ENCODE assay signal across 19 cellular contexts in the genomic region with DNA sequence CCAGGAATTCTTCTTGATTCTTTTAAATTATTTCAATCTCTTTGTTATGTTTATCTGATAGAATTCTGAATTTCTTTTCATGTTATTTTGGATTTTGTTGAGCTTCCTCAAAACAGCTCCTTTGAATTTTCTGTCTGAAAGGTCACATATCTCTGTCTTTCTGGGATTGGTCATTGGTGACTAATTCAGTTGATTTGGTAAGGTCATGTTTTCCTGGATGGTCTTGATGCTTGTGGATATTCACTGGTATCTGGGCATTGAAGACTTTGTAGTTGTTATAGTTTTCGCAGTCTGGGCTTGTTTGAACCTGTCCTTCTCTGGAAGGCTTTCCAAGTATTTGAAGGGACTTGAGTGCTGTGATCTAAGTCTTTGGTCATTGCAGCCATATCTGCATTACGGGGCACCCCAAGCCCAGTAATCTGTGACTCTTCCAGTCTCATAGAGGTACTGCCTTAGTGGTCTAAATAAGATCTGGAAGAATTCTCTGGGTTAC. TPM values are rescaled to one million over a fixed set of nuclear protein-coding genes. Genes with fewer than 3 reads are reported as not detected.
DNase-seq lines count a peak whose midpoint lies in the region; ATAC-seq and TF ChIP-seq lines count a peak whose summit lies in the region.
"Had no signal": no experiment of that assay in that cellular context is flagged by ENCODE, and none has a peak within 500 bp of the region (broad histone marks: within the 10 kb centered on the region; RNA-seq: fewer than 3 reads in every experiment).

No MANE protein-coding gene starts in this region.

- DNase-seq in HFFc6: peak; percentile 8
- no peak for DNase-seq in RWPE2 (ENCODE audit: low spot score)
- DNase-seq in epithelial cell of prostate (ENCODE audit: low read depth, low spot score): no peak
- DNase-seq in kidney tubule cell (ENCODE audit: low spot score): peak; percentile 32
- no peak for DNase-seq in dorsolateral prefrontal cortex
- DNase-seq in pons (ENCODE audit: low spot score): no peak
- no peak for DNase-seq in retina
- DNase-seq: BE2C; CD4-positive, alpha-beta memory T cell; COR-L47; DMS153; DMS79 treated with DMSO at 0.1 percent for 48 hours; EL; GDM1 had no signal

- H3K4me1 Mint-ChIP-seq in HFFc6 (ENCODE audit: low read depth): peaks cover 6% of the 10 kb centered on the region
- H3K4me1 Mint-ChIP-seq: CD4-positive, alpha-beta memory T cell had no signal

- no peaks in the 10 kb centered on the region for H3K36me3 ChIP-seq in RWPE2 (ENCODE audit: low read depth)
- H3K36me3 ChIP-seq: BE2C had no signal

- peaks cover 9% of the 10 kb centered on the region for H3K4me1 ChIP-seq in RWPE2 (ENCODE audit: insufficient read depth, poor library complexity, severe bottlenecking)
- H3K4me1 ChIP-seq: A549, BE2C had no signal

- H3K27me3 Mint-ChIP-seq in HFFc6 (ENCODE audit: insufficient read depth): peaks cover 2% of the 10 kb centered on the region

- no peaks in the 10 kb centered on the region for H3K27me3 ChIP-seq in RWPE2 (ENCODE audit: insufficient read depth, poor library complexity, severe bottlenecking)
- peaks cover 0 to 32% (median 7%) of the 10 kb centered on the region in 45 donors for H3K27me3 ChIP-seq in dorsolateral prefrontal cortex
- H3K27me3 ChIP-seq: BE2C had no signal

- ATAC-seq in RWPE2 (ENCODE audit: low read depth): peak; percentile 87
- ATAC-seq in HG02938 (IDR thresholded peaks at IDR 0.05; ENCODE audit: unreplicated experiment): no peak
- ATAC-seq: A549, HCT116 had no signal

- H3K9me3 ChIP-seq in RWPE2 (ENCODE audit: severe bottlenecking): no peaks in the 10 kb centered on the region
- H3K9me3 ChIP-seq: A549, BE2C had no signal

- no peak overlapping the region for H3K4me3 Mint-ChIP-seq in HFFc6
- H3K4me3 Mint-ChIP-seq: CD4-positive, alpha-beta memory T cell had no signal

- no peak overlapping the region for H3K27ac Mint-ChIP-seq in HFFc6
- H3K27ac Mint-ChIP-seq: CD4-positive, alpha-beta memory T cell had no signal

- no peak overlapping the region for H3K4me3 ChIP-seq in RWPE2 (ENCODE audit: severe bottlenecking)
- H3K4me3 ChIP-seq in dorsolateral prefrontal cortex: no peak overlapping the region
- H3K4me3 ChIP-seq: A549 had no signal

- H3K36me3 Mint-ChIP-seq in HFFc6 (ENCODE audit: low read depth): no peaks in the 10 kb centered on the region
- H3K36me3 Mint-ChIP-seq: CD4-positive, alpha-beta memory T cell had no signal

- H3K27ac ChIP-seq in RWPE2 (ENCODE audit: poor library complexity, severe bottlenecking): no peak overlapping the region
- H3K27ac ChIP-seq in epithelial cell of prostate: peak overlapping the region; percentile 27
- no peak overlapping the region for H3K27ac ChIP-seq in dorsolateral prefrontal cortex
- H3K27ac ChIP-seq: A549, C4-2B had no signal

- no peaks in the 10 kb centered on the region for H3K9me3 Mint-ChIP-seq in HFFc6

- intact Hi-C loops in dorsolateral prefrontal cortex (cut with DNase I): no loop called here

- TF ChIP-seq CTCF in HFFc6 (IDR thresholded peaks at IDR 0.05): no peak
- no peak for TF ChIP-seq CTCF in RWPE2 (IDR thresholded peaks at IDR 0.05; ENCODE audit: poor library complexity, severe bottlenecking)
- TF ChIP-seq CTCF in dorsolateral prefrontal cortex (IDR thresholded peaks at IDR 0.05 in 54 of 56, conservative IDR thresholded peaks at IDR 0.05 in 2 of 56; ENCODE audit: low read depth in 1 of 56, partially characterized antibody in 56 of 56): no peak

RNA-seq across cellular contexts. Expression of a gene that starts 18.9 kb away (rescaled TPM):
- under 1 TPM; 0.08 to 0.43 (median 0.16) TPM for total RNA-seq in HFFc6 (2021; fragmentation: NEBNext Ultra II Directional; extraction: Animal tissue kit (Norgen Biotek cat#: 25700))
- 1 to 10 TPM in 3 of 120 experiments, under 1 TPM in 71, not detected in 46; 0.14 to 1.7 (median 0.46) TPM for total RNA-seq in dorsolateral prefrontal cortex
- total RNA-seq: H4 had no signal

RNA-seq across cellular contexts. Expression of a gene that starts 22.4 kb away (rescaled TPM):
- not detected for total RNA-seq in HFFc6 (2021; fragmentation: NEBNext Ultra II Directional; extraction: Animal tissue kit (Norgen Biotek cat#: 25700))
- total RNA-seq in dorsolateral prefrontal cortex: 1 to 10 TPM in 2 of 120 experiments, under 1 TPM in 52, not detected in 66; 0.18 to 1.7 (median 0.35) TPM

Comparison
In these comparisons a context has a peak if more than half of its experiments do, and no peak if none do; other contexts are left out.
1. DNase-seq: peak in HFFc6 (single experiment) and kidney tubule cell (single experiment); none in RWPE2 (single experiment), epithelial cell of prostate (single experiment), dorsolateral prefrontal cortex (0 of 10), pons (single experiment) and retina (single experiment).